In the genomic region with DNA sequence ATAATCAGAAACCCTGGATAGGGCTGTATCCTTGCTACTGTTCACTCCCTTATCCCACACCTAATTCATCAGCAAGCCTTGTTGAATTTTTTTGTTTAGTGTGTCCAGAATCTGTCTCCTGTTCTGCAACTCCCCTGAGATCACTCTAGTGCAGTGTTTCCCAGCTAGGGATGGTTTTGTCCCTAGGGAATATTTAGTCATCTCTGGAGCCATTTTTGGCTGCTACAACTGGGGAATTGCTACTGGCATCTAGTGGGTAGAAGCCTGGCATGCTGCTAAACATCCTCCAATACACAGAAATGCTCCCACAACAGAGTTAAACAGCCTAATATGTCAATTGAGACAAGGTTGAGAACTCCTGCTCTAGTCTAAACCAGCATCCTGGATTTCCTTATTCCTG, we compare ENCODE assay signal across 34 cellular contexts.
"Had no signal": no experiment of that assay in that cellular context is flagged by ENCODE, and none has a peak within 500 bp of the region (broad histone marks: within the 10 kb centered on the region; RNA-seq: fewer than 3 reads in every experiment).

No MANE protein-coding gene starts in this region.

- H3K27ac ChIP-seq: brain microvascular endothelial cell, coronary artery, dorsolateral prefrontal cortex, foreskin keratinocyte, heart left ventricle, pancreas, prostate gland, stomach, thyroid gland, upper lobe of left lung, vagina had no signal

- DNase-seq: activated CD4-positive, alpha-beta T cell treated with anti-CD3 and anti-CD28 coated beads for 1 hour; activated CD4-positive, alpha-beta T cell treated with anti-CD3 and anti-CD28 coated beads, Interleukin-2, amount 10 ng/mL, durations not matched to agents 7 days and 5 days; activated CD8-positive, alpha-beta T cell treated with anti-CD3 and anti-CD28 coated beads for 36 hours; activated gamma-delta T cell treated with Interleukin-2 at 50 U/mL for 16 hours; activated naive CD4-positive, alpha-beta T cell treated with anti-CD3 and anti-CD28 coated beads, Interleukin-2, amount 50 U/mL, for 16 hours; activated T-cell treated with anti-CD3 and anti-CD28 coated beads, Interleukin-2, amount 50 U/mL, for 4 hours; amniotic stem cell; brain microvascular endothelial cell; dorsolateral prefrontal cortex; effector memory CD4-positive, alpha-beta T cell; foreskin keratinocyte; heart left ventricle; hypothalamus; immature natural killer cell; kidney; left colon; naive thymus-derived CD8-positive, alpha-beta T cell; nucleus accumbens; pancreas; retina; small intestine; stimulated activated CD4-positive, alpha-beta T cell treated with anti-CD3 and anti-CD28 coated beads, Interleukin-1b, Interleukin-23, amount 100 ng/mL, for 48 hours; stimulated activated CD4-positive, alpha-beta T cell treated with anti-CD3 and anti-CD28 coated beads, Interleukin-4, amount 100 ng/mL, for 4 hours; stimulated activated CD8-positive, alpha-beta memory T cell treated with anti-CD3 and anti-CD28 coated beads, Interleukin-4, amount 100 ng/mL, for 48 hours; stomach; thyroid gland; upper lobe of left lung had no signal

- H3K4me1 ChIP-seq: foreskin keratinocyte, heart left ventricle, pancreas, prostate gland, stomach, upper lobe of left lung, vagina had no signal

- ATAC-seq: activated CD8-positive, alpha-beta T cell treated with anti-CD3 and anti-CD28 coated beads for 36 hours; activated T-cell treated with anti-CD3 and anti-CD28 coated beads, Interleukin-2, amount 50 U/mL, for 4 hours; activated T-helper 17 cell treated with anti-CD3 and anti-CD28 coated beads, Interleukin-2, amount 50 U/mL, for 72 hours; foreskin keratinocyte; heart left ventricle; left colon; naive thymus-derived CD8-positive, alpha-beta T cell; pancreas; sciatic nerve; stimulated activated memory B cell treated with anti-CD40 and anti-IgM and Interleukin-4, amounts not matched to agents 10 μg/mL and 1 μg/mL and 100 μg/mL, for 72 hours; WTC11 had no signal

- H3K9me3 ChIP-seq: heart left ventricle, pancreas, prostate gland, stomach, thyroid gland, upper lobe of left lung, vagina had no signal

- H3K4me3 ChIP-seq: coronary artery, dorsolateral prefrontal cortex, heart left ventricle, pancreas, prostate gland, stomach, thyroid gland, upper lobe of left lung, vagina had no signal

- H3K36me3 ChIP-seq: brain microvascular endothelial cell, heart left ventricle, pancreas, prostate gland, stomach, thyroid gland, upper lobe of left lung, vagina had no signal

- H3K27me3 ChIP-seq: brain microvascular endothelial cell, dorsolateral prefrontal cortex, pancreas, stomach, thyroid gland, upper lobe of left lung, vagina had no signal
